9 cellular contexts compared by ENCODE assay signal in genomic region chr16:19446886-19447285, GRCh38. TPM values are rescaled to one million over a fixed set of nuclear protein-coding genes. Genes with fewer than 3 reads are reported as not detected.
"Had no signal": no experiment of that assay in that cellular context is flagged by ENCODE, and none has a peak within 500 bp of the region (broad histone marks: within the 10 kb centered on the region; RNA-seq: fewer than 3 reads in every experiment).

No MANE protein-coding gene starts in this region.

- DNase-seq: GDM1, GF-D8 had no signal

- FAIRE-seq: G401.6, GM12878, GM12891, GM12892, GM18507, GM19239 had no signal

- ATAC-seq: GM12878 had no signal

- H3K4me3 ChIP-seq: GM12878 had no signal

RNA-seq across cellular contexts. Expression of gene TMC5, which starts 29.2 kb away (rescaled TPM):
- total RNA-seq: G401, GM12878 had no signal
